In the genomic region with DNA sequence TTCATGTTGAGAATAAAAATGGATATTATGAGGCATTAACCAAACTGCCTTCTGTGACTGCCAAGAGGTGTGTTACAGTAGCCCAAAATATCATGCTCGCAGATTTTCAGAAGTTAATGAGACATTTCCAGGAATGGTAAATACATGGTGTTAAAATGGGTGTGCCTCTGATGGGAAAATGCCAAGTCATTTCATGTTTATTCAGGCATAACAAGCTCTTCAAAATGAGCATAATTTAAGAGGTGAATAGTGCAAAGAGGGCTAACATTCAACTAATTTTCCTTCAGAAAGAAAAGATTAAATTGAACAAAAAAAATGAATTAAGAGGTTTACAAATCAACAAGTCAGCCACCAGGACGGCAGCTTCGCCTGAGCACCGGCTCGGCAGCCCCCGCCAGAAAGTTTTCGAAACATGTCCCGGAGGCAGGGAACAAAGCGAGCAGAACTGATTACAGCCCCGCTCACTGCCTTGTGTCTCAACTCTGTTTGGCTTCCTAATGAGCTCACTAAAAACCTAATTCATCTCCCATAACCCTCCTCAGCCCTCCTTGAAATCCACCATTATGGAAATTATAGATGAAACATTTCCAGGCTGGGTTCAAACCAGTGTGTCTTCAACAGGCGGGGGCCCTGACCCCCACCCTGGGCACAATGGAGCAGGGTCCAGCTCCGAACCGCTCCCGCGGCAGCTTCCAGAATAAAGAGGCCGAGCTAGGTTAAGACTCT, we compare ENCODE assay signal across 10 cellular contexts. TPM values are rescaled to one million over a fixed set of nuclear protein-coding genes. Genes with fewer than 3 reads are reported as not detected.
A peak's percentile ranks its signal among the peaks of the same experiment; 100 is the strongest.
DNase-seq lines count a peak whose midpoint lies in the region; ATAC-seq and TF ChIP-seq lines count a peak whose summit lies in the region.
"Had no signal": no experiment of that assay in that cellular context is flagged by ENCODE, and none has a peak within 500 bp of the region (broad histone marks: within the 10 kb centered on the region; RNA-seq: fewer than 3 reads in every experiment).

No MANE protein-coding gene starts in this region.

- no peak overlapping the region for H3K27ac Mint-ChIP-seq in activated CD4-positive, alpha-beta memory T cell treated with anti-CD3 and anti-CD28 coated beads for 36 hours
- H3K27ac Mint-ChIP-seq: T-helper 1 cell treated with Interleukin-12 subunit alpha and Interleukin-12 subunit beta and Interleukin-4 antibody, amounts not matched to agents 30 μg/mL and 1 μg/mL, for 36 hours had no signal

- peak overlapping the region; percentile 9 for H2AK5ac ChIP-seq in mesenchymal stem cell (ENCODE audit: low read length, severe bottlenecking)

- H3K4me3 ChIP-seq in mesenchymal stem cell (ENCODE audit: insufficient read depth in 1 of 2, low read depth in 1 of 2, low read length in 2 of 2) (no peak overlapping the region), upper lobe of right lung (no peak overlapping the region)
- H3K4me3 ChIP-seq: pancreas had no signal

- H3K27ac ChIP-seq in mesenchymal stem cell (ENCODE audit: low read length, poor library complexity, severe bottlenecking) (no peak overlapping the region), upper lobe of right lung (peak overlapping the region; percentile 52)
- H3K27ac ChIP-seq: brain microvascular endothelial cell, pancreas had no signal

- H3K27me3 ChIP-seq in mesenchymal stem cell (ENCODE audit: control insufficient read depth in 1 of 2, insufficient read depth in 1 of 2, low read length in 2 of 2) (no peaks in the 10 kb centered on the region), upper lobe of right lung (no peaks in the 10 kb centered on the region)
- H3K27me3 ChIP-seq: brain microvascular endothelial cell, pancreas had no signal

- H2BK120ac ChIP-seq in mesenchymal stem cell (ENCODE audit: low read depth, low read length) = no peak overlapping the region

- no peak overlapping the region for H3K14ac ChIP-seq in mesenchymal stem cell (ENCODE audit: low read length in 2 of 2)

- 92% methylated on average over 16 of the region's 16 CpGs for WGBS in mesenchymal stem cell

- intact Hi-C loops in upper lobe of right lung (cut with DNase I) = no loop called here
- intact Hi-C loops in activated CD4-positive, alpha-beta memory T cell treated with anti-CD3 and anti-CD28 coated beads for 36 hours (cut with micrococcal nuclease) = no loop called here

- no peaks in the 10 kb centered on the region for H3K4me1 Mint-ChIP-seq in activated T-cell treated with anti-CD3 and anti-CD28 coated beads, Interleukin-2, amount 50 U/mL, for 4 hours (ENCODE audit: low read depth)
- H3K4me1 Mint-ChIP-seq in activated CD4-positive, alpha-beta memory T cell treated with anti-CD3 and anti-CD28 coated beads for 36 hours (ENCODE audit: low read depth) = no peaks in the 10 kb centered on the region

- H3K9me3 ChIP-seq in mesenchymal stem cell (ENCODE audit: control insufficient read depth, low read length) = no peaks in the 10 kb centered on the region
- H3K9me3 ChIP-seq in upper lobe of right lung = no peaks in the 10 kb centered on the region
- H3K9me3 ChIP-seq: pancreas had no signal

- no peak overlapping the region for H3K9ac ChIP-seq in mesenchymal stem cell (ENCODE audit: low read length)

- H3K9me3 Mint-ChIP-seq in activated T-cell treated with anti-CD3 and anti-CD28 coated beads, Interleukin-2, amount 50 U/mL, for 4 hours = no peaks in the 10 kb centered on the region
- no peaks in the 10 kb centered on the region for H3K9me3 Mint-ChIP-seq in activated CD4-positive, alpha-beta memory T cell treated with anti-CD3 and anti-CD28 coated beads for 36 hours
- H3K9me3 Mint-ChIP-seq: T-helper 1 cell treated with Interleukin-12 subunit alpha and Interleukin-12 subunit beta and Interleukin-4 antibody, amounts not matched to agents 30 μg/mL and 1 μg/mL, for 36 hours had no signal

- H3K36me3 ChIP-seq in mesenchymal stem cell (ENCODE audit: control insufficient read depth in 1 of 2, insufficient read depth in 2 of 2, low read depth in 1 of 2, low read length in 2 of 2) (peaks cover 0 to 49% of the 10 kb centered on the region in 2 experiments), upper lobe of right lung (no peaks in the 10 kb centered on the region)
- H3K36me3 ChIP-seq: brain microvascular endothelial cell, pancreas had no signal

- H2BK15ac ChIP-seq in mesenchymal stem cell (ENCODE audit: low read depth, poor library complexity, severe bottlenecking) = no peak overlapping the region

- H3K79me1 ChIP-seq in mesenchymal stem cell (replicated peaks; ENCODE audit: low read length, poor library complexity, severe bottlenecking) = peaks cover 18% of the 10 kb centered on the region

- H3K4ac ChIP-seq in mesenchymal stem cell (ENCODE audit: low read depth in 1 of 2, low read length in 2 of 2) = no peak overlapping the region

- no peak overlapping the region for H4K91ac ChIP-seq in mesenchymal stem cell (ENCODE audit: low read length)

- TF ChIP-seq CTCF in upper lobe of right lung (IDR thresholded peaks at IDR 0.05) = no peak

- peak; percentile 72 for ATAC-seq in esophagus mucosa
- peak; percentile 65 for ATAC-seq in upper lobe of right lung
- ATAC-seq in activated T-cell treated with anti-CD3 and anti-CD28 coated beads, Interleukin-2, amount 50 U/mL, for 4 hours = no peak
- no peak for ATAC-seq in GM18907 (IDR thresholded peaks at IDR 0.05; ENCODE audit: unreplicated experiment)

- H3K4me2 ChIP-seq in mesenchymal stem cell (ENCODE audit: low read length, poor library complexity, severe bottlenecking) = no peak overlapping the region

- peaks cover 6% of the 10 kb centered on the region for H3K4me1 ChIP-seq in mesenchymal stem cell (ENCODE audit: control insufficient read depth, insufficient read depth, low read depth, low read length)
- H3K4me1 ChIP-seq in upper lobe of right lung = peaks cover 12% of the 10 kb centered on the region

- H3K4me3 Mint-ChIP-seq in activated T-cell treated with anti-CD3 and anti-CD28 coated beads, Interleukin-2, amount 50 U/mL, for 4 hours = no peak overlapping the region
- no peak overlapping the region for H3K4me3 Mint-ChIP-seq in activated CD4-positive, alpha-beta memory T cell treated with anti-CD3 and anti-CD28 coated beads for 36 hours
- H3K4me3 Mint-ChIP-seq: T-helper 1 cell treated with Interleukin-12 subunit alpha and Interleukin-12 subunit beta and Interleukin-4 antibody, amounts not matched to agents 30 μg/mL and 1 μg/mL, for 36 hours had no signal

- no peak overlapping the region for H2BK12ac ChIP-seq in mesenchymal stem cell (ENCODE audit: low read length in 2 of 2)

- H3K18ac ChIP-seq in mesenchymal stem cell (ENCODE audit: low read depth in 1 of 2, low read length in 2 of 2) = peak overlapping the region in 1 of 2 experiments; percentile 2

- no peaks in the 10 kb centered on the region for H3K27me3 Mint-ChIP-seq in activated T-cell treated with anti-CD3 and anti-CD28 coated beads, Interleukin-2, amount 50 U/mL, for 4 hours (ENCODE audit: low read depth)
- H3K27me3 Mint-ChIP-seq in activated CD4-positive, alpha-beta memory T cell treated with anti-CD3 and anti-CD28 coated beads for 36 hours = peaks cover 1% of the 10 kb centered on the region

- peak overlapping the region; percentile 7 for H4K8ac ChIP-seq in mesenchymal stem cell (ENCODE audit: low read length)

- no peak overlapping the region for H2AFZ ChIP-seq in mesenchymal stem cell (ENCODE audit: low read depth, low read length)

- no peak overlapping the region for H2BK5ac ChIP-seq in mesenchymal stem cell (ENCODE audit: low read depth, low read length, poor library complexity, severe bottlenecking)

- POLR2A ChIA-PET in activated CD4-positive, alpha-beta memory T cell treated with anti-CD3 and anti-CD28 coated beads for 36 hours (lab: Charles Lee) = no interaction called here

- H3K36me3 Mint-ChIP-seq in activated T-cell treated with anti-CD3 and anti-CD28 coated beads, Interleukin-2, amount 50 U/mL, for 4 hours (ENCODE audit: insufficient read depth) = no peaks in the 10 kb centered on the region
- no peaks in the 10 kb centered on the region for H3K36me3 Mint-ChIP-seq in activated CD4-positive, alpha-beta memory T cell treated with anti-CD3 and anti-CD28 coated beads for 36 hours

- peak; percentile 97 for DNase-seq in NCI-H69 (lab: John Stamatoyannopoulos, UW)
- no peak for DNase-seq in mesenchymal stem cell
- peak; percentile 64 for DNase-seq in upper lobe of right lung
- DNase-seq in activated T-cell treated with anti-CD3 and anti-CD28 coated beads, Interleukin-2, amount 50 U/mL, for 4 hours = no peak
- no peak for DNase-seq in activated CD4-positive, alpha-beta memory T cell treated with anti-CD3 and anti-CD28 coated beads for 36 hours
- DNase-seq: brain microvascular endothelial cell, pancreas had no signal

- CTCF ChIA-PET in activated CD4-positive, alpha-beta memory T cell treated with anti-CD3 and anti-CD28 coated beads for 36 hours (lab: Charles Lee) = no interaction called here

- no peak overlapping the region for H3K23ac ChIP-seq in mesenchymal stem cell (ENCODE audit: low read length in 2 of 2)

RNA-seq across cellular contexts. Expression of gene MEIS2, which starts 44.0 kb away (rescaled TPM):
- 10.3 TPM for total RNA-seq in esophagus mucosa
- polyA plus RNA-seq in mesenchymal stem cell (2013, experiment 1 of 2) = 69.3 TPM
- 68.8 TPM for polyA plus RNA-seq in mesenchymal stem cell (2013, experiment 2 of 2)
- 26.7 TPM for total RNA-seq in upper lobe of right lung
- total RNA-seq in activated T-cell treated with anti-CD3 and anti-CD28 coated beads, Interleukin-2, amount 50 U/mL, for 4 hours = under 1 TPM in 1 of 3 donors, not detected in 2; 0.20 TPM
- total RNA-seq in activated CD4-positive, alpha-beta memory T cell treated with anti-CD3 and anti-CD28 coated beads for 36 hours = not detected

Comparison
In these comparisons a context has a peak if more than half of its experiments do, and no peak if none do; other contexts are left out.
1. DNase-seq: peak in NCI-H69 (single experiment) and upper lobe of right lung (single experiment); none in mesenchymal stem cell (single experiment), activated T-cell treated with anti-CD3 and anti-CD28 coated beads, Interleukin-2, amount 50 U/mL, for 4 hours (single experiment) and activated CD4-positive, alpha-beta memory T cell treated with anti-CD3 and anti-CD28 coated beads for 36 hours (single experiment).
2. ATAC-seq: peak in esophagus mucosa (single experiment) and upper lobe of right lung (single experiment); none in activated T-cell treated with anti-CD3 and anti-CD28 coated beads, Interleukin-2, amount 50 U/mL, for 4 hours (0 of 2) and GM18907 (single experiment).